In the genomic region with DNA sequence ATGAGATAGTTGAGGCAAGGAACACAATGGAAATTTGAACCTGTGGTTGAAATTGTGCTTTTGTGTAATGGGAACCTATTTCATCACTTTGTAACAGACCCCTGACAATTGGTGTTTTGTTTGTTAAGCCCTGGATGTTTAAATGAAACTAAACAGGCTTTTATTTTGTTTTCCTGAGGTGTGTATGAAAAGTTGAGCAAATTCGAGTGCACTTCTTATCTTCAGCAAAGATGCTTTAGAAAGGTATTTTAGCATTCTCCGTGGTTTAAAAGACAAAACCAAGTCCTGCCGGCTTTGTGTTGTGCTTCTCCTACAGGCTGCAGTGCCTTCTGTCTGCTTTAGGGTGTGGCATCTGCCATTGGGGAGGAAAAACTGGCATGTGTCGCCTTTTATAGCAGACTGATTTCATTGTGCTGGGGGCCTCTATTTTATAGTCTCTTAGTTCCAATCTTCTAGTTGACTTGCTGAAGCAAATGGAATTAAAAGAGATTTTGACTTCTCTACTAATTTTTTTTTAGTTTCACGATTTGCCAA, we compare ENCODE assay signal across 10 cellular contexts. TPM values are rescaled to one million over a fixed set of nuclear protein-coding genes. Genes with fewer than 3 reads are reported as not detected.
A peak's percentile ranks its signal among the peaks of the same experiment; 100 is the strongest.
DNase-seq lines count a peak whose midpoint lies in the region; ATAC-seq and TF ChIP-seq lines count a peak whose summit lies in the region.
"Had no signal": no experiment of that assay in that cellular context is flagged by ENCODE, and none has a peak within 500 bp of the region (broad histone marks: within the 10 kb centered on the region; RNA-seq: fewer than 3 reads in every experiment).

No MANE protein-coding gene starts in this region.

- no peak overlapping the region for H3K4me3 Mint-ChIP-seq in activated CD4-positive, alpha-beta T cell treated with anti-CD3 and anti-CD28 coated beads for 36 hours
- H3K4me3 Mint-ChIP-seq in stimulated activated effector memory CD8-positive, alpha-beta T cell treated with anti-CD3 and anti-CD28 coated beads, Interleukin-12 subunit alpha, Interleukin-12 subunit beta, amount 100 ng/mL, for 72 hours: no peak overlapping the region

- no peaks in the 10 kb centered on the region; the same call in 1 of the 2 replicates for H3K36me3 ChIP-seq in Panc1 (ENCODE audit: control insufficient read depth, insufficient read depth, low read length)
- H3K36me3 ChIP-seq in suprapubic skin: no peaks in the 10 kb centered on the region

- WGBS in suprapubic skin: 24% methylated on average over 5 of the region's 5 CpGs

- DNase-seq in activated CD4-positive, alpha-beta T cell treated with anti-CD3 and anti-CD28 coated beads for 36 hours: no peak
- DNase-seq in activated CD4-positive, alpha-beta T cell treated with anti-CD3 and anti-CD28 coated beads for 1 hour: no peak
- no peak for DNase-seq in Panc1 (ENCODE audit: low read depth, low spot score)
- DNase-seq in fibroblast of pulmonary artery (ENCODE audit: low read depth): no peak
- no peak for DNase-seq in suprapubic skin (ENCODE audit: low spot score in 2 of 2)
- DNase-seq in NCI-H1436 treated with DMSO at 0.1 percent for 48 hours (lab: John Stamatoyannopoulos, UW): no peak
- DNase-seq in stimulated activated effector memory CD8-positive, alpha-beta T cell treated with anti-CD3 and anti-CD28 coated beads, Interleukin-12 subunit alpha, Interleukin-12 subunit beta, amount 100 ng/mL, for 72 hours (ENCODE audit: low spot score in 2 of 2): no peak
- DNase-seq: activated CD4-positive, alpha-beta T cell treated with anti-CD3 and anti-CD28 coated beads, Interleukin-2, amount 10 ng/mL, durations not matched to agents 7 days and 5 days had no signal

- peak overlapping the region; percentile 29 for H3K27ac Mint-ChIP-seq in activated CD4-positive, alpha-beta T cell treated with anti-CD3 and anti-CD28 coated beads for 36 hours
- no peak overlapping the region for H3K27ac Mint-ChIP-seq in stimulated activated effector memory CD8-positive, alpha-beta T cell treated with anti-CD3 and anti-CD28 coated beads, Interleukin-12 subunit alpha, Interleukin-12 subunit beta, amount 100 ng/mL, for 72 hours
- H3K27ac Mint-ChIP-seq: activated CD4-positive, alpha-beta T cell treated with anti-CD3 and anti-CD28 coated beads, Interleukin-2, amount 10 ng/mL, durations not matched to agents 7 days and 5 days had no signal

- in situ Hi-C loops in Panc1 (cut with HindIII; ENCODE audit: low pct_unique_long_range_greater_than_20kb, low sequenced_read_pairs): no loop called here

- H3K9me3 Mint-ChIP-seq in activated CD4-positive, alpha-beta T cell treated with anti-CD3 and anti-CD28 coated beads for 36 hours (ENCODE audit: low read depth): no peaks in the 10 kb centered on the region
- H3K9me3 Mint-ChIP-seq in stimulated activated effector memory CD8-positive, alpha-beta T cell treated with anti-CD3 and anti-CD28 coated beads, Interleukin-12 subunit alpha, Interleukin-12 subunit beta, amount 100 ng/mL, for 72 hours: no peaks in the 10 kb centered on the region
- H3K9me3 Mint-ChIP-seq: activated CD4-positive, alpha-beta T cell treated with anti-CD3 and anti-CD28 coated beads, Interleukin-2, amount 10 ng/mL, durations not matched to agents 7 days and 5 days had no signal

- no peak for TF ChIP-seq EP300 in suprapubic skin (IDR thresholded peaks at IDR 0.05)

- H3K36me3 Mint-ChIP-seq in activated CD4-positive, alpha-beta T cell treated with anti-CD3 and anti-CD28 coated beads for 36 hours (ENCODE audit: low read depth): no peaks in the 10 kb centered on the region
- peaks cover 24% of the 10 kb centered on the region for H3K36me3 Mint-ChIP-seq in stimulated activated effector memory CD8-positive, alpha-beta T cell treated with anti-CD3 and anti-CD28 coated beads, Interleukin-12 subunit alpha, Interleukin-12 subunit beta, amount 100 ng/mL, for 72 hours

- BruUV-seq in Panc1 (replicated peaks; lab: Mats Ljungman, UMichigan): no TSS peak

- TF ChIP-seq POLR2A in suprapubic skin (IDR thresholded peaks at IDR 0.05): no peak

- intact Hi-C loops in activated CD4-positive, alpha-beta T cell treated with anti-CD3 and anti-CD28 coated beads for 36 hours (cut with DNase I, micrococcal nuclease): loop anchor here (5.0 to 10.0 kb wide), 5 partner anchors 157 to 407 kb away; no protein-coding TSS in a partner anchor
- intact Hi-C loops in Panc1 (cut with micrococcal nuclease; ENCODE audit: unreplicated experiment): no loop called here

- POLR2A ChIA-PET in activated CD4-positive, alpha-beta T cell treated with anti-CD3 and anti-CD28 coated beads for 36 hours (lab: Charles Lee): no interaction called here
- POLR2A ChIA-PET in Panc1 (lab: Charles Lee): no interaction called here

- H3K9me3 ChIP-seq in Panc1 (ENCODE audit: control insufficient read depth, insufficient read depth, low read depth, low read length) (no peaks in the 10 kb centered on the region), suprapubic skin (no peaks in the 10 kb centered on the region)

- CTCF ChIA-PET in activated CD4-positive, alpha-beta T cell treated with anti-CD3 and anti-CD28 coated beads for 36 hours (lab: Charles Lee): no interaction called here
- CTCF ChIA-PET in Panc1 (lab: Charles Lee): no interaction called here

- H3K27me3 Mint-ChIP-seq in activated CD4-positive, alpha-beta T cell treated with anti-CD3 and anti-CD28 coated beads for 36 hours: no peaks in the 10 kb centered on the region
- H3K27me3 Mint-ChIP-seq: activated CD4-positive, alpha-beta T cell treated with anti-CD3 and anti-CD28 coated beads, Interleukin-2, amount 10 ng/mL, durations not matched to agents 7 days and 5 days had no signal

- peaks cover 25% of the 10 kb centered on the region for H3K4me1 ChIP-seq in Panc1 (ENCODE audit: control insufficient read depth, insufficient read depth, low read length)
- peaks cover 25% of the 10 kb centered on the region for H3K4me1 ChIP-seq in suprapubic skin

- ATAC-seq in activated CD4-positive, alpha-beta T cell treated with anti-CD3 and anti-CD28 coated beads for 36 hours: no peak
- ATAC-seq in Panc1: no peak
- ATAC-seq in HG03571 (IDR thresholded peaks at IDR 0.05; ENCODE audit: unreplicated experiment): no peak
- ATAC-seq in stimulated activated effector memory CD8-positive, alpha-beta T cell treated with anti-CD3 and anti-CD28 coated beads, Interleukin-12 subunit alpha, Interleukin-12 subunit beta, amount 100 ng/mL, for 72 hours: no peak

- no peak for TF ChIP-seq CTCF in Panc1 (IDR thresholded peaks at IDR 0.05)
- peak; percentile 3 for TF ChIP-seq CTCF in fibroblast of pulmonary artery (IDR thresholded peaks at IDR 0.05; ENCODE audit: low read length, missing control alignments)
- no peak for TF ChIP-seq CTCF in suprapubic skin (IDR thresholded peaks at IDR 0.05)

- H3K27me3 ChIP-seq in Panc1 (ENCODE audit: control insufficient read depth, insufficient read depth, low read length): no peaks in the 10 kb centered on the region
- no peaks in the 10 kb centered on the region for H3K27me3 ChIP-seq in suprapubic skin

- H3K4me3 ChIP-seq in Panc1 (ENCODE audit: low read depth in 2 of 2, low read length in 2 of 2): no peak overlapping the region
- no peak overlapping the region for H3K4me3 ChIP-seq in fibroblast of pulmonary artery (replicated peaks; ENCODE audit: low read depth, low read length)
- H3K4me3 ChIP-seq in suprapubic skin: no peak overlapping the region

- peak overlapping the region; percentile 88; the same call in 1 of the 2 replicates for H3K27ac ChIP-seq in Panc1 (ENCODE audit: low read length)
- H3K27ac ChIP-seq in suprapubic skin: peak overlapping the region; percentile 24
- H3K27ac ChIP-seq: C4-2B had no signal

- H3K4me1 Mint-ChIP-seq in activated CD4-positive, alpha-beta T cell treated with anti-CD3 and anti-CD28 coated beads for 36 hours: peaks cover 13% of the 10 kb centered on the region
- peaks cover 27% of the 10 kb centered on the region for H3K4me1 Mint-ChIP-seq in stimulated activated effector memory CD8-positive, alpha-beta T cell treated with anti-CD3 and anti-CD28 coated beads, Interleukin-12 subunit alpha, Interleukin-12 subunit beta, amount 100 ng/mL, for 72 hours

RNA-seq across cellular contexts. Expression of a gene that starts 2.2 kb away (rescaled TPM):
- 10 to 100 TPM; 42.2 to 53.6 TPM for total RNA-seq in activated CD4-positive, alpha-beta T cell treated with anti-CD3 and anti-CD28 coated beads for 36 hours
- total RNA-seq in Panc1 (2021; ENCODE audit: unreplicated experiment) (91.7 TPM), suprapubic skin (100 to 1,000 TPM; 102 to 233 (median 129) TPM)
- polyA plus RNA-seq in Panc1 (2012; ENCODE audit: insufficient read length): 53.4 TPM
